ENCODE assay signal across 25 cellular contexts in genomic region chr1:58950897-58951296, GRCh38.
DNase-seq lines count a peak whose midpoint lies in the region; ATAC-seq, FAIRE-seq and TF ChIP-seq lines count a peak whose summit lies in the region.
"Had no signal": no experiment of that assay in that cellular context is flagged by ENCODE, and none has a peak within 500 bp of the region (broad histone marks: within the 10 kb centered on the region; RNA-seq: fewer than 3 reads in every experiment).

No MANE protein-coding gene starts in this region.

- H3K4me2 ChIP-seq in H1 (ENCODE audit: insufficient read depth in 1 of 2, low read depth in 2 of 2, low read length in 2 of 2) (no peak overlapping the region), mesenchymal stem cell (ENCODE audit: low read length, poor library complexity, severe bottlenecking) (no peak overlapping the region)

- H3K4ac ChIP-seq in H1 (replicated peaks; ENCODE audit: insufficient read length, low read depth, low read length) (no peak overlapping the region), mesenchymal stem cell (ENCODE audit: low read depth in 1 of 2, low read length in 2 of 2) (peak overlapping the region in 1 of 2 experiments; percentile 35)

- TF ChIP-seq EP300 in Ishikawa (IDR thresholded peaks at IDR 0.05; ENCODE audit: borderline replicate concordance) (no peak), H1 (IDR thresholded peaks at IDR 0.05; ENCODE audit: borderline replicate concordance in 1 of 2, low read depth in 2 of 2, low read length in 2 of 2) (no peak)

- DNase-seq in BE2C, result no peak
- DNase-seq in H1 (ENCODE audit: low read depth in 1 of 2, low spot score in 2 of 2), result no peak
- DNase-seq in mesenchymal stem cell, result no peak
- no peak for DNase-seq in activated T-cell treated with anti-CD3 and anti-CD28 coated beads for 4 hours
- DNase-seq in amniotic stem cell (lab: John Stamatoyannopoulos, UW), result no peak
- DNase-seq in left cardiac atrium, result no peak
- DNase-seq: AML-193; C1 segment of cervical spinal cord; CD4-positive, alpha-beta memory T cell; COR-L47; DMS53; KG1; NCI-H1048; NCI-H1417 treated with DMSO at 0.1 percent for 48 hours; NCI-H1694 treated with DMSO at 0.1 percent for 48 hours; NCI-H2081; NCI-H2227 treated with DMSO at 0.1 percent for 48 hours; NCI-H526 treated with DMSO at 0.1 percent for 48 hours; SHP77 had no signal

- no peak overlapping the region for H2BK20ac ChIP-seq in H1 (ENCODE audit: low read length)

- H3K9me3 ChIP-seq in BE2C (no peaks in the 10 kb centered on the region), H1 (ENCODE audit: insufficient read depth in 2 of 2, low read depth in 1 of 2, low read length in 1 of 2) (no peaks in the 10 kb centered on the region), mesenchymal stem cell (ENCODE audit: control insufficient read depth, low read length) (no peaks in the 10 kb centered on the region)

- H2BK120ac ChIP-seq in H1 (replicated peaks; ENCODE audit: low read depth, low read length) (no peak overlapping the region), mesenchymal stem cell (ENCODE audit: low read depth, low read length) (no peak overlapping the region)

- H3K27ac ChIP-seq in H1 (ENCODE audit: low read depth, low read length) (no peak overlapping the region), mesenchymal stem cell (ENCODE audit: low read length, poor library complexity, severe bottlenecking) (no peak overlapping the region)
- H3K27ac ChIP-seq: RWPE1 had no signal

- H2BK15ac ChIP-seq in H1 (ENCODE audit: low read length) (no peak overlapping the region), mesenchymal stem cell (ENCODE audit: low read depth, poor library complexity, severe bottlenecking) (no peak overlapping the region)

- H4K8ac ChIP-seq in H1 (ENCODE audit: extremely low read depth, insufficient read depth, low read length) (no peak overlapping the region), mesenchymal stem cell (ENCODE audit: low read length) (no peak overlapping the region)

- H3K23ac ChIP-seq in H1 (ENCODE audit: insufficient read length), result no peak overlapping the region
- H3K23ac ChIP-seq in mesenchymal stem cell (ENCODE audit: low read length in 2 of 2), result no peak overlapping the region

- 0 out of 2 replicates have a peak, but pooled peaks have one; percentile 7 for TF ChIP-seq CTCF in BE2C (IDR thresholded peaks at IDR 0.05; ENCODE audit: low read depth, low read length)
- peak in 2 of 3 experiments; percentile 29 to 42; a peak in 3 of 4 replicates for TF ChIP-seq CTCF in H1 (IDR thresholded peaks at IDR 0.05; ENCODE audit: control extremely low read depth in 1 of 3, insufficient read depth in 1 of 3, low read depth in 1 of 3, low read length in 3 of 3)

- no peaks in the 10 kb centered on the region for H3K79me2 ChIP-seq in H1 (ENCODE audit: control insufficient read depth in 1 of 2, insufficient read depth in 2 of 2, low read length in 2 of 2)

- POLR2A ChIA-PET in H1 (lab: Charles Lee; ENCODE audit: partially characterized antibody), result interaction anchor here (1.6 kb wide), 1 partner anchor 15 kb away, joined by 3 read pairs; no protein-coding TSS in a partner anchor

- intact Hi-C loops in left cardiac atrium (cut with DNase I), result no loop called here

- no peak overlapping the region for H3K9ac ChIP-seq in H1 (replicated peaks in 1 of 4; ENCODE audit: extremely low read depth in 1 of 4, low read depth in 3 of 4, low read length in 3 of 4)
- no peak overlapping the region for H3K9ac ChIP-seq in mesenchymal stem cell (ENCODE audit: low read length)

- FAIRE-seq in H1 (lab: Jason Lieb, UNC), result no peak
- FAIRE-seq: A204.1, GM18507, HTR-8/SVneo had no signal

- no peak overlapping the region for H3K14ac ChIP-seq in H1 (ENCODE audit: insufficient read length)
- no peak overlapping the region for H3K14ac ChIP-seq in mesenchymal stem cell (ENCODE audit: low read length in 2 of 2)

- H2BK12ac ChIP-seq in H1 (ENCODE audit: low read depth, low read length) (no peak overlapping the region), mesenchymal stem cell (ENCODE audit: low read length in 2 of 2) (peak overlapping the region; percentile 21 to 68)

- ATAC-seq in left cardiac atrium, result no peak
- ATAC-seq: Panc1 had no signal

- H2AFZ ChIP-seq in H1 (ENCODE audit: low read length), result no peak overlapping the region
- H2AFZ ChIP-seq in mesenchymal stem cell (ENCODE audit: low read depth, low read length), result no peak overlapping the region

- CTCF ChIA-PET in H1 (lab: Charles Lee; ENCODE audit: partially characterized antibody), result interaction anchor here (1.0 to 2.4 kb wide), 7 partner anchors 14 to 809 kb away, joined by 3 to 11 read pairs (median 4); no protein-coding TSS in a partner anchor

- no peaks in the 10 kb centered on the region for H3K79me1 ChIP-seq in H1 (ENCODE audit: low read depth, low read length)
- no peaks in the 10 kb centered on the region for H3K79me1 ChIP-seq in mesenchymal stem cell (replicated peaks; ENCODE audit: low read length, poor library complexity, severe bottlenecking)

- H3K4me1 ChIP-seq in BE2C, result no peaks in the 10 kb centered on the region
- no peaks in the 10 kb centered on the region for H3K4me1 ChIP-seq in H1 (replicated peaks in 1 of 4; ENCODE audit: control insufficient read depth in 3 of 4, insufficient read depth in 4 of 4, low read length in 3 of 4)
- no peaks in the 10 kb centered on the region for H3K4me1 ChIP-seq in mesenchymal stem cell (ENCODE audit: control insufficient read depth, insufficient read depth, low read depth, low read length)

- TF ChIP-seq RAD21 in Ishikawa (IDR thresholded peaks at IDR 0.05; ENCODE audit: low read depth) (0 out of 2 replicates have a peak, but pooled peaks have one; percentile 18), H1 (IDR thresholded peaks at IDR 0.05 in 1 of 2, conservative IDR thresholded peaks at IDR 0.05 in 1 of 2; ENCODE audit: low read depth in 2 of 2, low read length in 2 of 2) (peak; percentile 69 to 80)

- H2BK5ac ChIP-seq in H1 (ENCODE audit: low read depth, low read length) (no peak overlapping the region), mesenchymal stem cell (ENCODE audit: low read depth, low read length, poor library complexity, severe bottlenecking) (no peak overlapping the region)

- H2AK5ac ChIP-seq in H1 (ENCODE audit: low read depth, low read length) (no peak overlapping the region), mesenchymal stem cell (ENCODE audit: low read length, severe bottlenecking) (peak overlapping the region; percentile 44)

- TF ChIP-seq POLR2A in H1 (IDR thresholded peaks at IDR 0.05; ENCODE audit: control extremely low read depth in 1 of 2, low read depth in 2 of 2, low read length in 2 of 2), result no peak

- H4K20me1 ChIP-seq in H1 (replicated peaks in 1 of 2; ENCODE audit: control insufficient read depth in 1 of 2, insufficient read depth in 2 of 2, low read length in 2 of 2), result no peaks in the 10 kb centered on the region

- H3K18ac ChIP-seq in H1 (ENCODE audit: extremely low read depth, low read length), result no peak overlapping the region
- no peak overlapping the region for H3K18ac ChIP-seq in mesenchymal stem cell (ENCODE audit: low read depth in 1 of 2, low read length in 2 of 2)

- 95% methylated on average over 7 of the region's 7 CpGs; no CpG with 5 or more reads in 1 of the 2 experiments for WGBS in H1 (ENCODE audit: extremely low coverage in 1 of 2, insufficient coverage in 1 of 2, insufficient read length in 1 of 2, insufficient replicate concordance in 2 of 2, low coverage in 1 of 2, low lambda C conversion rate in 2 of 2, missing lambda C conversion rate in 1 of 2), 2 experiments
- 97% methylated on average over 7 of the region's 7 CpGs for WGBS in mesenchymal stem cell

- no peaks in the 10 kb centered on the region for H3K27me3 ChIP-seq in BE2C
- H3K27me3 ChIP-seq in H1 (replicated peaks in 1 of 4; ENCODE audit: control insufficient read depth in 3 of 4, extremely low read depth in 1 of 4, insufficient read depth in 3 of 4, low read length in 3 of 4), result no peaks in the 10 kb centered on the region
- no peaks in the 10 kb centered on the region for H3K27me3 ChIP-seq in mesenchymal stem cell (ENCODE audit: control insufficient read depth in 1 of 2, insufficient read depth in 1 of 2, low read length in 2 of 2)

- H3K23me2 ChIP-seq in H1 (ENCODE audit: low read depth, low read length), result no peaks in the 10 kb centered on the region

- H3K56ac ChIP-seq in H1 (replicated peaks; ENCODE audit: insufficient read length, low read depth, low read length), result no peak overlapping the region

- H4K91ac ChIP-seq in H1 (replicated peaks; ENCODE audit: insufficient read length, low read length) (no peak overlapping the region), mesenchymal stem cell (ENCODE audit: low read length) (no peak overlapping the region)

- no peak overlapping the region for H3K4me3 ChIP-seq in BE2C (ENCODE audit: low read depth, low read length)
- H3K4me3 ChIP-seq in H1 (ENCODE audit: extremely low read depth in 1 of 4, insufficient read depth in 2 of 4, low read depth in 3 of 4, low read length in 4 of 4), result no peak overlapping the region
- H3K4me3 ChIP-seq in mesenchymal stem cell (ENCODE audit: insufficient read depth in 1 of 2, low read depth in 1 of 2, low read length in 2 of 2), result no peak overlapping the region

- H4K5ac ChIP-seq in H1 (ENCODE audit: insufficient read length, low read depth, low read length), result no peak overlapping the region

- H3K36me3 ChIP-seq in BE2C (no peaks in the 10 kb centered on the region), H1 (ENCODE audit: control insufficient read depth in 2 of 4, insufficient read depth in 4 of 4, low read length in 3 of 4) (no peaks in the 10 kb centered on the region), mesenchymal stem cell (ENCODE audit: control insufficient read depth in 1 of 2, insufficient read depth in 2 of 2, low read depth in 1 of 2, low read length in 2 of 2) (no peaks in the 10 kb centered on the region)

TF ChIP-seq in Ishikawa, 13 proteins besides CTCF, POLR2A, EP300 and RAD21 (continues in another document):
- TF ChIP-seq EGR1 (IDR thresholded peaks at IDR 0.05), result no peak

TF ChIP-seq in H1, 55 proteins besides CTCF, POLR2A, EP300 and RAD21:
- TF ChIP-seq MAFK (IDR thresholded peaks at IDR 0.05; ENCODE audit: low read depth, low read length) (no peak), USF2 (IDR thresholded peaks at IDR 0.05; ENCODE audit: low read length) (0 out of 2 replicates have a peak, but pooled peaks have one; percentile 12)
